Comparison of ENCODE assay signal across 8 cellular contexts in the genomic region with DNA sequence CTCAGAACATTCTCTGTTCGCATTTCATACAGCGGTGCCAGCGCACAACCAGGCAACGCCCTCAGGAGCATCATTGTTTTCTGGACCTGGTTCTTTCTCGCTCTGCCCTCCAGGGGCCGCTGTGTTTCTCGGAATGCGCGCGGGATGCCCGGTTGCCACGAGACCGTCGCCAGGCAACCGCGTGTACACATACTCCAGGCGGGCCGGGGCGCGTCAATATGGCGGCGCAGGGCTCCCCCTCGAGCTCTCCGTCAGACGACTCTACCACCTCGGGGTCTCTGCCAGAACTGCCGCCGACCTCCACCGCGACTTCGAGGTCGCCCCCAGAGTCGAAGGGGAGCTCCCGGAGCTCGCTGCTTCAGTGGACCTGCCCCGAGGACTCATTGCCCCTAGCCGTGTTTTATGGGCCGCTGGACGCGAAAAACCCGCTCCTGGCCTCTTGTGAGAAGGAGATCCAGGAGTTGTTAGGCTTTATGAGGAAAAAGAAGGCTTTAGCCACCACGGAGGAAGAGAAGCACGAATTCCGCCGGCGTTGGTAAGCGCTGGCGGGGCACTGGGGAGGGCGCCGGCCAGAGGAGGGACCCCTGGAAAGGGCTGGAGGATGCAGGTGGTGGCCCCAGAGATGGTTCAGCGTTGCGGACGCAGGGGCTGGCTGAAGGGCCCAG. TPM values are rescaled to one million over a fixed set of nuclear protein-coding genes. Genes with fewer than 3 reads are reported as not detected.
DNase-seq lines count a peak whose midpoint lies in the region; ATAC-seq and TF ChIP-seq lines count a peak whose summit lies in the region.

A gene with protein sequence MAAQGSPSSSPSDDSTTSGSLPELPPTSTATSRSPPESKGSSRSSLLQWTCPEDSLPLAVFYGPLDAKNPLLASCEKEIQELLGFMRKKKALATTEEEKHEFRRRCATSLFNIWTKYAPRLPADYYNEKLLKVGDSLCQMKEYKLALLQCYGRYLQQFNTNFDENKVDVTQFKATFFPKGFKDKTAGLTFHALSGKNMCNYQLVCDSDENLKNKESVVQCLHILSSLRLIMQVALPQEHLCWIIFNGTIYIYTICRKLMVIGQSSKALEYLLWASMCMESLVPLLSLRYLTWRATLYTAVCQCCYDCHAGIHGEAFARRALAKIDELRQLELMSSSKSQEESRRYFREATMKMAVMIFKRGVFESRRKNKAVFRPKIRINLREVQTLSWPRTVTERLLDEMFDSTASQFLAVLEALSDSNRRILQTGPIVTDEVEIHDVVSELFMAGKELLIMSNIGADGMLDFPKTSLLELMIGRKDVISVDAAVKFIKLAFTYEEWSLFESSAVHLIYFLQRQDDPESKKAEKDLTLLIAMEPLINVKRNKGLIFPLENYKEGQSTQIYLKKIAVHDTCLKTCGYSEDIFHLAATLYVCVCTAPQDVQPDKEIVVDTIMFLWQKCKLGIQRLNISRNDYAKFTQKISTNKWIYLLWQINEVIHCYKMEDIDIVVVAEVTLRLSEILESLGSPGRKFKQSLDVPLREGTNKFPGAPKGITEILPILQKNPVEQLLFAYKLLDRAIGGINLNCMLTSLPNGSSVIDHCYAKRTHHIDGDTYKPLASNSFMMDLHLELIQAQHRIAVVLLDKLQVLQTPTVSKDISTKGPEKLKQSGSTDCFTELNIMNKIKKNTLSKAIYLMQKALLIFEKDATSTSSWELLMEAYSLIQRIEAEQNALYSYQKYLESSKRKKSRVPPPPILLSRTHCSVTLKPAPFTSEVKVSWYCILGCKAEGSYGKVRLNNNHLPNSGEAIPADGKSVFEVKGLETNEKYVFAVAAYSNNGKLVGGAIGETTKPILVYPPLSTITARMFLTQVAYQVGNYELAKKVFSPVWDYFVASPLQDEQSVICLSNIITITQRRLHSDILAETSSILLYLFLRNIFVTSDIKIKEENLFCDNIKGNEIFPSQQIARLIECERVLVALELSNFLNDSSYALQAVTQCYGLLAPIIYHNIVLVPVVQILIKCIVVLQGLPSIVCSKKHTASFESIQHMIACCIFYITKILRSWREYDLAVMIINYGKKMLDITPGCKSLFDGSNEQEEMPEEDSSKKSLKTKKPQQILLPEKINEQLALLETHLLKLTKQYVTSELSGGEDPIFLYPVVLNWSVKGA (N-terminal part only) (plus strand): TSS at position 186 of the 665 bp plus-strand sequence. CDS start 33 bp downstream, at position 219.

- TF ChIP-seq EP300 in ovary (IDR thresholded peaks at IDR 0.05) = peak; percentile 84

- H3K36me3 ChIP-seq in ovary = no peaks in the 10 kb centered on the region
- no peaks in the 10 kb centered on the region for H3K36me3 ChIP-seq in thyroid gland

- ATAC-seq in HG02571 (IDR thresholded peaks at IDR 0.05; ENCODE audit: unreplicated experiment) (peak; percentile 94), SK-N-SH treated with all-trans-retinoic acid at 6 μM for 48 hours (peak; percentile 97)

- H3K27me3 Mint-ChIP-seq in activated naive CD8-positive, alpha-beta T cell = no peaks in the 10 kb centered on the region

- peak within 1 kb of the TSS; percentile 91 for H3K4me3 Mint-ChIP-seq in activated naive CD8-positive, alpha-beta T cell

- peak; percentile 38 for TF ChIP-seq POLR2A in ovary (IDR thresholded peaks at IDR 0.05)
- peak in 1 of 2 donors; percentile 18 for TF ChIP-seq POLR2A in thyroid gland (IDR thresholded peaks at IDR 0.05)

- no peaks in the 10 kb centered on the region for H3K9me3 ChIP-seq in ovary
- no peaks in the 10 kb centered on the region for H3K9me3 ChIP-seq in thyroid gland

- no peak within 1 kb of the TSS for H3K27ac Mint-ChIP-seq in activated naive CD8-positive, alpha-beta T cell

- H3K27ac ChIP-seq in ovary = peak within 1 kb of the TSS in 1 of 2 donors; percentile 0
- H3K27ac ChIP-seq in thyroid gland = peak within 1 kb of the TSS in 1 of 3 donors; percentile 5

- H3K9me3 Mint-ChIP-seq in activated naive CD8-positive, alpha-beta T cell (ENCODE audit: low read depth) = no peaks in the 10 kb centered on the region

- intact Hi-C loops in head of caudate nucleus (cut with DNase I) (loop anchor here (2.0 kb wide), 1 partner anchor 91 kb away; no protein-coding TSS in a partner anchor), ovary (cut with DNase I) (loop anchor here in 1 of 4 donors (10.0 kb wide), 1 partner anchor 265 kb away; no protein-coding TSS in a partner anchor), thyroid gland (cut with DNase I) (no loop called here)

- H3K4me1 ChIP-seq in ovary (ENCODE audit: insufficient read depth) (peaks cover 2% of the 10 kb centered on the region), thyroid gland (no peaks in the 10 kb centered on the region)

- no peaks in the 10 kb centered on the region for H3K27me3 ChIP-seq in ovary
- H3K27me3 ChIP-seq in thyroid gland = no peaks in the 10 kb centered on the region

- TF ChIP-seq CTCF in ovary (IDR thresholded peaks at IDR 0.05) (peak; percentile 80 to 87 (median 87)), thyroid gland (IDR thresholded peaks at IDR 0.05) (peak; percentile 52 to 97 (median 87))

- no peaks in the 10 kb centered on the region for H3K36me3 Mint-ChIP-seq in activated naive CD8-positive, alpha-beta T cell

- DNase-seq in GM04503 (ENCODE audit: low read depth) (peak; percentile 64), NCI-H1092 (lab: John Stamatoyannopoulos, UW) (peak; percentile 88), head of caudate nucleus (peak; percentile 92 to 98 (median 95)), ovary (peak; percentile 87 to 96 (median 94)), thyroid gland (peak; percentile 95 to 96)

- peaks cover 27% of the 10 kb centered on the region for H3K4me1 Mint-ChIP-seq in activated naive CD8-positive, alpha-beta T cell (ENCODE audit: low read depth)

- WGBS in ovary, 3 donors = 1% methylated on average over 42 to 53 of the region's 53 CpGs
- 1 to 2% methylated on average over 29 to 34 of the region's 53 CpGs for WGBS in thyroid gland, 2 donors

- H3K4me3 ChIP-seq in ovary = peak within 1 kb of the TSS; percentile 54
- H3K4me3 ChIP-seq in thyroid gland (replicated peaks in 1 of 3) = peak within 1 kb of the TSS; percentile 8 to 64 (median 47)

TF ChIP-seq in SK-N-SH treated with all-trans-retinoic acid at 6 μM for 48 hours, 23 proteins besides CTCF, POLR2A, EP300 and RAD21:
- TF ChIP-seq ARNTL (CRISPR knock-in tag; IDR thresholded peaks at IDR 0.05; ENCODE audit: borderline replicate concordance, low read depth) = no peak
- no peak for TF ChIP-seq ZFP3 (CRISPR knock-in tag; IDR thresholded peaks at IDR 0.05)
- no peak for TF ChIP-seq SNAI2 (CRISPR knock-in tag; IDR thresholded peaks at IDR 0.05)
- TF ChIP-seq ZC3H10 (CRISPR knock-in tag; IDR thresholded peaks at IDR 0.05) = no peak
- TF ChIP-seq OSR1 (CRISPR knock-in tag; IDR thresholded peaks at IDR 0.05) = no peak
- TF ChIP-seq ZNF70 (CRISPR knock-in tag; IDR thresholded peaks at IDR 0.05) = no peak
- no peak for TF ChIP-seq CSDC2 (CRISPR knock-in tag; IDR thresholded peaks at IDR 0.05)
- TF ChIP-seq ESRRG (CRISPR knock-in tag; IDR thresholded peaks at IDR 0.05) = no peak
- TF ChIP-seq GLIS3 (CRISPR knock-in tag; IDR thresholded peaks at IDR 0.05) = no peak
- TF ChIP-seq, protein P1, sequence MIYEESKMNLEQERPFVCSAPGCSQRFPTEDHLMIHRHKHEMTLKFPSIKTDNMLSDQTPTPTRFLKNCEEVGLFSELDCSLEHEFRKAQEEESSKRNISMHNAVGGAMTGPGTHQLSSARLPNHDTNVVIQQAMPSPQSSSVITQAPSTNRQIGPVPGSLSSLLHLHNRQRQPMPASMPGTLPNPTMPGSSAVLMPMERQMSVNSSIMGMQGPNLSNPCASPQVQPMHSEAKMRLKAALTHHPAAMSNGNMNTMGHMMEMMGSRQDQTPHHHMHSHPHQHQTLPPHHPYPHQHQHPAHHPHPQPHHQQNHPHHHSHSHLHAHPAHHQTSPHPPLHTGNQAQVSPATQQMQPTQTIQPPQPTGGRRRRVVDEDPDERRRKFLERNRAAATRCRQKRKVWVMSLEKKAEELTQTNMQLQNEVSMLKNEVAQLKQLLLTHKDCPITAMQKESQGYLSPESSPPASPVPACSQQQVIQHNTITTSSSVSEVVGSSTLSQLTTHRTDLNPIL (CRISPR knock-in tag; IDR thresholded peaks at IDR 0.05; ENCODE audit: low read depth) = no peak
- TF ChIP-seq RARB (CRISPR knock-in tag; IDR thresholded peaks at IDR 0.05) = no peak
- TF ChIP-seq TCF4 (CRISPR knock-in tag; IDR thresholded peaks at IDR 0.05; ENCODE audit: borderline replicate concordance) = no peak
- no peak for TF ChIP-seq PPARA (CRISPR knock-in tag; IDR thresholded peaks at IDR 0.05; ENCODE audit: borderline replicate concordance)
- TF ChIP-seq BACH2 (CRISPR knock-in tag; IDR thresholded peaks at IDR 0.05; ENCODE audit: borderline replicate concordance) = no peak

RNA-seq across cellular contexts. Expression of the gene that starts here (rescaled TPM):
- 10 to 100 TPM in 1 of 7 donors, 1 to 10 TPM in 4, under 1 TPM in 2; 0.58 to 29.8 (median 2.1) TPM for total RNA-seq in ovary
- polyA plus RNA-seq in ovary = under 1 TPM; 0.15 to 0.37 TPM
- 1 to 10 TPM; 3.0 to 5.4 (median 4.1) TPM for total RNA-seq in thyroid gland
